Comparison of ENCODE assay signal across 8 cellular contexts in genomic region chr1:44786138-44786840, GRCh38.
DNase-seq lines count a peak whose midpoint lies in the region; ATAC-seq lines count a peak whose summit lies in the region.

No MANE protein-coding gene starts in this region.

- no peaks in the 10 kb centered on the region for H3K9me3 Mint-ChIP-seq in memory B cell

- peaks cover 2% of the 10 kb centered on the region for H3K36me3 Mint-ChIP-seq in memory B cell

- peak; percentile 49 for DNase-seq in NK-92 treated with Interleukin-12 subunit alpha and Interleukin-12 subunit beta, amount 100 ng/mL, for 24 hours (lab: John Stamatoyannopoulos, UW)
- DNase-seq in NK-92 (lab: John Stamatoyannopoulos, UW; ENCODE audit: unreplicated experiment), result no peak
- peak; percentile 75 to 77 for DNase-seq in Kasumi-1 (lab: John Stamatoyannopoulos, UW)
- peak; percentile 62 to 76 for DNase-seq in activated CD4-positive, alpha-beta T cell treated with anti-CD3 and anti-CD28 coated beads, Interleukin-2, amount 50 U/mL, for 24 hours (ENCODE audit: low read depth in 1 of 2, low spot score in 1 of 2)
- peak; percentile 71 for DNase-seq in effector CD4-positive, alpha-beta T cell
- peak; percentile 79 to 91 for DNase-seq in memory B cell (ENCODE audit: low spot score in 2 of 2)
- DNase-seq in stimulated activated CD8-positive, alpha-beta memory T cell treated with anti-CD3 and anti-CD28 coated beads, Interleukin-7, amount 100 ng/mL, for 4 hours (ENCODE audit: low read depth in 2 of 2), result peak; percentile 49 to 73

- peaks cover 23% of the 10 kb centered on the region for H3K4me1 Mint-ChIP-seq in memory B cell

- H3K27ac Mint-ChIP-seq in memory B cell, result peak overlapping the region; percentile 92

- no peaks in the 10 kb centered on the region for H3K27me3 Mint-ChIP-seq in memory B cell

- ATAC-seq in memory B cell (ENCODE audit: low read depth), result peak; percentile 71
- ATAC-seq in HG02970 (IDR thresholded peaks at IDR 0.05; ENCODE audit: low FRiP score, unreplicated experiment), result no peak

- H3K4me3 Mint-ChIP-seq in memory B cell, result peak overlapping the region; percentile 83
